Comparison of ENCODE assay signal across 8 cellular contexts in genomic region chr2:218959141-218959731, GRCh38. TPM values are rescaled to one million over a fixed set of nuclear protein-coding genes. Genes with fewer than 3 reads are reported as not detected.
DNase-seq lines count a peak whose midpoint lies in the region; ATAC-seq lines count a peak whose summit lies in the region.

TSS of gene CDK5R2 (plus strand) at chr2:218959666. CDS start at chr2:218959821, 155 bp downstream.

- H3K79me1 ChIP-seq in mesendoderm (ENCODE audit: low read length): no peaks in the 10 kb centered on the region

- ATAC-seq in GM19324 (IDR thresholded peaks at IDR 0.05; ENCODE audit: low FRiP score, unreplicated experiment) (peak; percentile 92), HG03432 (IDR thresholded peaks at IDR 0.05; ENCODE audit: unreplicated experiment) (peak; percentile 99)

- no peak within 1 kb of the TSS for H4K5ac ChIP-seq in mesendoderm (ENCODE audit: low read length)

- peak within 1 kb of the TSS; percentile 6 for H3K4me3 ChIP-seq in endocrine pancreas (ENCODE audit: control insufficient read depth, insufficient read depth, low read length)
- peak within 1 kb of the TSS; percentile 57 for H3K4me3 ChIP-seq in mesendoderm (ENCODE audit: low read length)

- H3K18ac ChIP-seq in mesendoderm (ENCODE audit: low read length): no peak within 1 kb of the TSS

- H2BK120ac ChIP-seq in mesendoderm (ENCODE audit: low read depth, low read length): no peak within 1 kb of the TSS

- H2BK15ac ChIP-seq in mesendoderm (replicated peaks; ENCODE audit: low read depth): no peak within 1 kb of the TSS

- H3K79me2 ChIP-seq in mesendoderm (ENCODE audit: control insufficient read depth, insufficient read depth, low read length): no peaks in the 10 kb centered on the region

- H3K9ac ChIP-seq in endocrine pancreas (ENCODE audit: control insufficient read depth, insufficient read depth, low read length): peak within 1 kb of the TSS; percentile 55
- H3K9ac ChIP-seq in mesendoderm (ENCODE audit: low read length): peak within 1 kb of the TSS; percentile 75

- no peaks in the 10 kb centered on the region for H3K9me3 ChIP-seq in endocrine pancreas (ENCODE audit: control insufficient read depth, low read length)

- peak within 1 kb of the TSS; percentile 74 for H3K4me2 ChIP-seq in mesendoderm (ENCODE audit: low read length)

- H4K8ac ChIP-seq in mesendoderm (ENCODE audit: low read depth, low read length): no peak within 1 kb of the TSS

- no peak within 1 kb of the TSS for H3K4ac ChIP-seq in mesendoderm (ENCODE audit: low read depth, low read length)

- H2AK5ac ChIP-seq in mesendoderm (ENCODE audit: low read length): no peak within 1 kb of the TSS

- H3K56ac ChIP-seq in mesendoderm (ENCODE audit: low read length): peak within 1 kb of the TSS; percentile 91

- H3K4me1 ChIP-seq in endocrine pancreas (ENCODE audit: control insufficient read depth, insufficient read depth, low read length): no peaks in the 10 kb centered on the region
- H3K4me1 ChIP-seq in mesendoderm (ENCODE audit: control insufficient read depth, low read depth, low read length): peaks cover 10% of the 10 kb centered on the region

- H3K27me3 ChIP-seq in endocrine pancreas (ENCODE audit: control insufficient read depth, insufficient read depth, low read length): no peaks in the 10 kb centered on the region
- peaks cover 25% of the 10 kb centered on the region for H3K27me3 ChIP-seq in mesendoderm (ENCODE audit: insufficient read depth, low read length, poor library complexity)

- H3K27ac ChIP-seq in mesendoderm (ENCODE audit: low read depth, low read length): no peak within 1 kb of the TSS

- H2BK5ac ChIP-seq in mesendoderm (ENCODE audit: low read length): no peak within 1 kb of the TSS

- no CpG with 5 or more reads among the region's 37 CpGs for WGBS in mesendoderm (ENCODE audit: extremely low coverage, insufficient coverage, low lambda C conversion rate)

- DNase-seq in C1 segment of cervical spinal cord (lab: John Stamatoyannopoulos, UW) (peak in 12 of 14 donors; percentile 19 to 93 (median 40)), NCI-H510A (lab: John Stamatoyannopoulos, UW) (peak; percentile 88), mesendoderm (peak; percentile 90)
- DNase-seq in activated CD8-positive, alpha-beta memory T cell treated with anti-CD3 and anti-CD28 coated beads for 1 hour (ENCODE audit: extremely low read depth in 1 of 2, low read depth in 1 of 2): peak; percentile 8 to 31
- DNase-seq in stimulated activated CD8-positive, alpha-beta memory T cell treated with anti-CD3 and anti-CD28 coated beads, Interleukin-15, amount 100 ng/mL, for 48 hours (ENCODE audit: low read depth in 2 of 2): peak; percentile 75 to 83

- no peaks in the 10 kb centered on the region for H3K36me3 ChIP-seq in endocrine pancreas (ENCODE audit: control insufficient read depth, insufficient read depth, low read length)
- no peaks in the 10 kb centered on the region for H3K36me3 ChIP-seq in mesendoderm (ENCODE audit: control insufficient read depth, insufficient read depth, low read length)

- H3K23ac ChIP-seq in mesendoderm (ENCODE audit: low read length): no peak within 1 kb of the TSS

RNA-seq across cellular contexts. Expression of gene CDK5R2, which starts in this region (rescaled TPM):
- polyA plus RNA-seq in mesendoderm (2013, experiment 1 of 2): 0.11 TPM
- polyA plus RNA-seq in mesendoderm (2013, experiment 2 of 2): 0.15 TPM

Comparison
In these comparisons a context has a peak if more than half of its experiments do, and no peak if none do; other contexts are left out.
1. DNase-seq: peak in every context shown above with its lines; median percentile 90 in mesendoderm; 88 in NCI-H510A; 79 in stimulated activated CD8-positive, alpha-beta memory T cell treated with anti-CD3 and anti-CD28 coated beads, Interleukin-15, amount 100 ng/mL, for 48 hours; 40 in C1 segment of cervical spinal cord; 20 in activated CD8-positive, alpha-beta memory T cell treated with anti-CD3 and anti-CD28 coated beads for 1 hour.